1 cellular context compared by ENCODE assay signal in the genomic region with DNA sequence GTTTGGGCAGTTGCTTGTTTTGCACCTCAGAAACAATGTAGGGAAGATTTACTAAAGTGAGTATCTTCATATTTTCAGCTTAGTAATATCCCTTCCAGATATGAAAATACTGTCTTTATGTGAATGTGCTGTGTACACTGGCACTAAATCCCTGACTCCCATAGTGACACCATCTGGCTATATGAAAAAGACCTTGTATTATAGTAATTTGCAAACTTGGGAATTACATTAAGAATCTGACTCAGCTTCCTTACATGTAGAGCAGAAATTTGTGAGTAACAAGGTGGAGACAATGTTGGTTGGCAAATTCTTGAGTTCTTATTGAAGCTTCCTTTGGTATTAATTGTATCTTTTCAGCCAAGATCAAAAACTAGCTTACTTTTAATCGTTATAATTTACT.
TF ChIP-seq lines count a peak whose summit lies in the region.

No MANE protein-coding gene starts in this region.

TF ChIP-seq in HepG2, 621 proteins besides CTCF, POLR2A, EP300 and RAD21:
- TF ChIP-seq ZNF3 (CRISPR knock-in tag; IDR thresholded peaks at IDR 0.05) = no peak
- TF ChIP-seq ZKSCAN1 (IDR thresholded peaks at IDR 0.05; ENCODE audit: low read length) = no peak
- no peak for TF ChIP-seq CAMTA2 (CRISPR knock-in tag; IDR thresholded peaks at IDR 0.05; ENCODE audit: borderline replicate concordance)
- TF ChIP-seq ZNF124 (CRISPR knock-in tag; IDR thresholded peaks at IDR 0.05) = no peak
- TF ChIP-seq U2AF1 (optimal IDR thresholded peaks at IDR 0.05; ENCODE audit: low read depth, low read length) = no peak
- no peak for TF ChIP-seq ZNF639 (CRISPR knock-in tag; conservative IDR thresholded peaks at IDR 0.05)
- TF ChIP-seq NR1H2 (CRISPR knock-in tag; IDR thresholded peaks at IDR 0.05; ENCODE audit: borderline replicate concordance, low read depth) = no peak
- TF ChIP-seq, protein P1, sequence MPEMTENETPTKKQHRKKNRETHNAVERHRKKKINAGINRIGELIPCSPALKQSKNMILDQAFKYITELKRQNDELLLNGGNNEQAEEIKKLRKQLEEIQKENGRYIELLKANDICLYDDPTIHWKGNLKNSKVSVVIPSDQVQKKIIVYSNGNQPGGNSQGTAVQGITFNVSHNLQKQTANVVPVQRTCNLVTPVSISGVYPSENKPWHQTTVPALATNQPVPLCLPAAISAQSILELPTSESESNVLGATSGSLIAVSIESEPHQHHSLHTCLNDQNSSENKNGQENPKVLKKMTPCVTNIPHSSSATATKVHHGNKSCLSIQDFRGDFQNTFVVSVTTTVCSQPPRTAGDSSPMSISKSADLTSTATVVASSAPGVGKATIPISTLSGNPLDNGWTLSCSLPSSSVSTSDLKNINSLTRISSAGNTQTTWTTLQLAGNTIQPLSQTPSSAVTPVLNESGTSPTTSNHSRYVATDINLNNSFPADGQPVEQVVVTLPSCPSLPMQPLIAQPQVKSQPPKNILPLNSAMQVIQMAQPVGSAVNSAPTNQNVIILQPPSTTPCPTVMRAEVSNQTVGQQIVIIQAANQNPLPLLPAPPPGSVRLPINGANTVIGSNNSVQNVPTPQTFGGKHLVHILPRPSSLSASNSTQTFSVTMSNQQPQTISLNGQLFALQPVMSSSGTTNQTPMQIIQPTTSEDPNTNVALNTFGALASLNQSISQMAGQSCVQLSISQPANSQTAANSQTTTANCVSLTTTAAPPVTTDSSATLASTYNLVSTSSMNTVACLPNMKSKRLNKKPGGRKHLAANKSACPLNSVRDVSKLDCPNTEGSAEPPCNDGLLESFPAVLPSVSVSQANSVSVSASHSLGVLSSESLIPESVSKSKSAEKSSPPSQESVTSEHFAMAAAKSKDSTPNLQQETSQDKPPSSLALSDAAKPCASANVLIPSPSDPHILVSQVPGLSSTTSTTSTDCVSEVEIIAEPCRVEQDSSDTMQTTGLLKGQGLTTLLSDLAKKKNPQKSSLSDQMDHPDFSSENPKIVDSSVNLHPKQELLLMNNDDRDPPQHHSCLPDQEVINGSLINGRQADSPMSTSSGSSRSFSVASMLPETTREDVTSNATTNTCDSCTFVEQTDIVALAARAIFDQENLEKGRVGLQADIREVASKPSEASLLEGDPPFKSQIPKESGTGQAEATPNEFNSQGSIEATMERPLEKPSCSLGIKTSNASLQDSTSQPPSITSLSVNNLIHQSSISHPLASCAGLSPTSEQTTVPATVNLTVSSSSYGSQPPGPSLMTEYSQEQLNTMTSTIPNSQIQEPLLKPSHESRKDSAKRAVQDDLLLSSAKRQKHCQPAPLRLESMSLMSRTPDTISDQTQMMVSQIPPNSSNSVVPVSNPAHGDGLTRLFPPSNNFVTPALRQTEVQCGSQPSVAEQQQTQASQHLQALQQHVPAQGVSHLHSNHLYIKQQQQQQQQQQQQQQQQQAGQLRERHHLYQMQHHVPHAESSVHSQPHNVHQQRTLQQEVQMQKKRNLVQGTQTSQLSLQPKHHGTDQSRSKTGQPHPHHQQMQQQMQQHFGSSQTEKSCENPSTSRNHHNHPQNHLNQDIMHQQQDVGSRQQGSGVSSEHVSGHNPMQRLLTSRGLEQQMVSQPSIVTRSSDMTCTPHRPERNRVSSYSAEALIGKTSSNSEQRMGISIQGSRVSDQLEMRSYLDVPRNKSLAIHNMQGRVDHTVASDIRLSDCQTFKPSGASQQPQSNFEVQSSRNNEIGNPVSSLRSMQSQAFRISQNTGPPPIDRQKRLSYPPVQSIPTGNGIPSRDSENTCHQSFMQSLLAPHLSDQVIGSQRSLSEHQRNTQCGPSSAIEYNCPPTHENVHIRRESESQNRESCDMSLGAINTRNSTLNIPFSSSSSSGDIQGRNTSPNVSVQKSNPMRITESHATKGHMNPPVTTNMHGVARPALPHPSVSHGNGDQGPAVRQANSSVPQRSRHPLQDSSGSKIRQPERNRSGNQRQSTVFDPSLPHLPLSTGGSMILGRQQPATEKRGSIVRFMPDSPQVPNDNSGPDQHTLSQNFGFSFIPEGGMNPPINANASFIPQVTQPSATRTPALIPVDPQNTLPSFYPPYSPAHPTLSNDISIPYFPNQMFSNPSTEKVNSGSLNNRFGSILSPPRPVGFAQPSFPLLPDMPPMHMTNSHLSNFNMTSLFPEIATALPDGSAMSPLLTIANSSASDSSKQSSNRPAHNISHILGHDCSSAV (CRISPR knock-in tag; IDR thresholded peaks at IDR 0.05; ENCODE audit: borderline replicate concordance) = no peak
